8 cellular contexts compared by ENCODE assay signal in genomic region chr20:53413188-53413631, GRCh38.
DNase-seq lines count a peak whose midpoint lies in the region; ATAC-seq lines count a peak whose summit lies in the region.

No MANE protein-coding gene starts in this region.

- ATAC-seq in GM21515 (IDR thresholded peaks at IDR 0.05; ENCODE audit: unreplicated experiment), result peak; percentile 95

- no peaks in the 10 kb centered on the region for H3K27me3 Mint-ChIP-seq in activated CD4-positive, alpha-beta memory T cell treated with anti-CD3 and anti-CD28 coated beads for 36 hours

- H3K4me1 Mint-ChIP-seq in activated CD4-positive, alpha-beta memory T cell treated with anti-CD3 and anti-CD28 coated beads for 36 hours (ENCODE audit: low read depth), result peaks cover 6% of the 10 kb centered on the region

- CTCF ChIA-PET in activated CD4-positive, alpha-beta memory T cell treated with anti-CD3 and anti-CD28 coated beads for 36 hours (lab: Charles Lee), result interaction anchor here (0.7 to 1.8 kb wide), 3 partner anchors 135 to 527 kb away, joined by 3 to 9 read pairs (median 3); no protein-coding TSS in a partner anchor

- no peak overlapping the region for H3K4me3 Mint-ChIP-seq in activated CD4-positive, alpha-beta memory T cell treated with anti-CD3 and anti-CD28 coated beads for 36 hours

- H3K36me3 Mint-ChIP-seq in activated CD4-positive, alpha-beta memory T cell treated with anti-CD3 and anti-CD28 coated beads for 36 hours, result no peaks in the 10 kb centered on the region

- POLR2A ChIA-PET in activated CD4-positive, alpha-beta memory T cell treated with anti-CD3 and anti-CD28 coated beads for 36 hours (lab: Charles Lee), result no interaction called here

- peak; percentile 12 for DNase-seq in Daoy (ENCODE audit: low read depth)
- peak; percentile 44 for DNase-seq in KBM-7
- DNase-seq in activated CD4-positive, alpha-beta memory T cell treated with anti-CD3 and anti-CD28 coated beads for 36 hours, result peak; percentile 68
- DNase-seq in cardiac septum (ENCODE audit: low spot score), result peak; percentile 78
- peak; percentile 48 for DNase-seq in stimulated activated CD4-positive, alpha-beta T cell treated with anti-CD3 and anti-CD28 coated beads, Interleukin-4, amount 100 ng/mL, for 1 hour
- DNase-seq in foreskin melanocyte, result no peak
- no peak for DNase-seq in NCI-H1048 (lab: John Stamatoyannopoulos, UW)

- in situ Hi-C loops in KBM-7 (cut with MboI; ENCODE audit: low pct_unique_long_range_greater_than_20kb, low sequenced_read_pairs), result loop anchor here (25.0 kb wide), 2 partner anchors 101 to 549 kb away; no protein-coding TSS in a partner anchor

- no peak overlapping the region for H3K27ac Mint-ChIP-seq in activated CD4-positive, alpha-beta memory T cell treated with anti-CD3 and anti-CD28 coated beads for 36 hours

- intact Hi-C loops in activated CD4-positive, alpha-beta memory T cell treated with anti-CD3 and anti-CD28 coated beads for 36 hours (cut with micrococcal nuclease), result loop anchor here (2.0 to 10.0 kb wide), 2 partner anchors 132 to 528 kb away; no protein-coding TSS in a partner anchor
- intact Hi-C loops in cardiac septum (cut with DNase I), result no loop called here

- H3K9me3 Mint-ChIP-seq in activated CD4-positive, alpha-beta memory T cell treated with anti-CD3 and anti-CD28 coated beads for 36 hours, result no peaks in the 10 kb centered on the region

Comparison
In these comparisons a context has a peak if more than half of its experiments do, and no peak if none do; other contexts are left out.
1. DNase-seq: peak in Daoy (single experiment), KBM-7 (single experiment), activated CD4-positive, alpha-beta memory T cell treated with anti-CD3 and anti-CD28 coated beads for 36 hours (single experiment), cardiac septum (single experiment) and stimulated activated CD4-positive, alpha-beta T cell treated with anti-CD3 and anti-CD28 coated beads, Interleukin-4, amount 100 ng/mL, for 1 hour (single experiment); none in foreskin melanocyte (single experiment) and NCI-H1048 (single experiment).